Comparison of ENCODE assay signal across 2 cellular contexts in the genomic region with DNA sequence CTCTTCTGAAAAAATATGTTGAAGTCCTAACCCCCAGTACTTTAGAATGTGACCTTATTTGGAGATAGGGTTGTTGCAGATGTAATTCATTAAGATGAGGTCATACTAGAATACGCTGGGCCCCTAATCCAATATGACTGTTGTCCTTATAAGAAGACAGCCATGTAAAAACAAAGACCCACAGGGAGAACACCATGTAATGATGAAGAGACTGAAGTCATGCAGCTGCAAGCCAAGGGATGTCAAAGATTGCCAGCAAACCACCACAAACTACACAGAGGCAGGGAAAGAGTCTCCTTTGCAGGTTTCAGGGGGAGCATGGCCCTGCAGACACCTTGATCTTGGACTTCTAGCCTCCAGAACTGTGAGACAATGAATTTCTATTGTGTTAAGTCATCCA.
TF ChIP-seq lines count a peak whose summit lies in the region.

No MANE protein-coding gene starts in this region.

TF ChIP-seq in HEK293T, 16 proteins besides CTCF, POLR2A, EP300 and RAD21:
- TF ChIP-seq ELF4 (IDR thresholded peaks at IDR 0.05) = 0 out of 2 replicates have a peak, but pooled peaks have one; percentile 11
- TF ChIP-seq, protein P1, sequence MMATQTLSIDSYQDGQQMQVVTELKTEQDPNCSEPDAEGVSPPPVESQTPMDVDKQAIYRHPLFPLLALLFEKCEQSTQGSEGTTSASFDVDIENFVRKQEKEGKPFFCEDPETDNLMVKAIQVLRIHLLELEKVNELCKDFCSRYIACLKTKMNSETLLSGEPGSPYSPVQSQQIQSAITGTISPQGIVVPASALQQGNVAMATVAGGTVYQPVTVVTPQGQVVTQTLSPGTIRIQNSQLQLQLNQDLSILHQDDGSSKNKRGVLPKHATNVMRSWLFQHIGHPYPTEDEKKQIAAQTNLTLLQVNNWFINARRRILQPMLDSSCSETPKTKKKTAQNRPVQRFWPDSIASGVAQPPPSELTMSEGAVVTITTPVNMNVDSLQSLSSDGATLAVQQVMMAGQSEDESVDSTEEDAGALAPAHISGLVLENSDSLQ (IDR thresholded peaks at IDR 0.05) = no peak

TF ChIP-seq in H1, 55 proteins besides CTCF, POLR2A, EP300 and RAD21:
- TF ChIP-seq SRF (IDR thresholded peaks at IDR 0.05; ENCODE audit: low read depth, low read length) = peak; percentile 21; the same call in 1 of the 2 replicates
- no peak for TF ChIP-seq GTF2F1 (IDR thresholded peaks at IDR 0.05; ENCODE audit: borderline replicate concordance, low read depth, low read length)
